In genomic region chr9:20135119-20135697, GRCh38 we compare ENCODE assay signal across 25 cellular contexts.
"Had no signal": no experiment of that assay in that cellular context is flagged by ENCODE, and none has a peak within 500 bp of the region (broad histone marks: within the 10 kb centered on the region; RNA-seq: fewer than 3 reads in every experiment).

No MANE protein-coding gene starts in this region.

- DNase-seq: activated CD4-positive, alpha-beta T cell treated with anti-CD3 and anti-CD28 coated beads for 1 hour; activated CD4-positive, alpha-beta T cell treated with anti-CD3 and anti-CD28 coated beads, Interleukin-2, amount 50 U/mL, for 1 hour; activated CD8-positive, alpha-beta T cell treated with anti-CD3 and anti-CD28 coated beads, Interleukin-2, amount 10 ng/mL, durations not matched to agents 7 days and 5 days; activated gamma-delta T cell treated with Interleukin-2 at 50 U/mL for 16 hours; anterior cingulate cortex; dermis blood vessel endothelial cell; effector CD8-positive, alpha-beta T cell; gastrocnemius medialis; left colon; mesendoderm; mucosa of descending colon; nephron progenitor cell; right cardiac atrium; stimulated activated CD4-positive, alpha-beta T cell treated with anti-CD3 and anti-CD28 coated beads, Interleukin-12 subunit alpha, Interleukin-12 subunit beta, amount 100 ng/mL, for 4 hours; stimulated activated CD4-positive, alpha-beta T cell treated with anti-CD3 and anti-CD28 coated beads, Interleukin-4, amount 100 ng/mL, for 4 hours; substantia nigra; T-helper 17 cell; tibial artery; WERI-Rb-1 had no signal

- H3K27ac ChIP-seq: esophagus muscularis mucosa, gastrocnemius medialis, parathyroid adenoma, tibial artery, WERI-Rb-1 had no signal

- H3K36me3 ChIP-seq: esophagus muscularis mucosa, gastrocnemius medialis, tibial artery, WERI-Rb-1 had no signal

- H3K4me1 Mint-ChIP-seq: T-helper 17 cell had no signal

- H3K27me3 ChIP-seq: esophagus muscularis mucosa, gastrocnemius medialis, tibial artery had no signal

- H3K36me3 Mint-ChIP-seq: brain had no signal

- H3K4me3 ChIP-seq: esophagus muscularis mucosa, gastrocnemius medialis, mucosa of descending colon, tibial artery had no signal

- H3K4me1 ChIP-seq: esophagus muscularis mucosa, gastrocnemius medialis, parathyroid adenoma, tibial artery had no signal

- H3K27ac Mint-ChIP-seq: activated CD8-positive, alpha-beta T cell treated with anti-CD3 and anti-CD28 coated beads, Interleukin-2, amount 10 ng/mL, durations not matched to agents 7 days and 5 days; activated naive CD4-positive, alpha-beta T cell treated with anti-CD3 and anti-CD28 coated beads, Interleukin-2, amount 50 U/mL, for 24 hours; activated T-helper 1 cell treated with anti-CD3 and anti-CD28 coated beads, Interleukin-12 subunit alpha, Interleukin-12 subunit beta, Interleukin-2, Interleukin-4 antibody, amounts not matched to agents 30 ng/mL and 10 ng/mL and 1 ng/mL, durations not matched to agents 14 hours and 24 hours and 36 hours; brain; nephron progenitor cell; stimulated activated naive CD8-positive, alpha-beta T cell treated with anti-CD3 and anti-CD28 coated beads, Interleukin-15, Interleukin-2, amounts not matched to agents 100 ng/mL and 50 ng/mL, for 24 hours; T-helper 17 cell had no signal

- H3K9me3 Mint-ChIP-seq: activated naive CD4-positive, alpha-beta T cell treated with anti-CD3 and anti-CD28 coated beads, Interleukin-2, amount 50 U/mL, for 24 hours; activated T-helper 1 cell treated with anti-CD3 and anti-CD28 coated beads, Interleukin-12 subunit alpha, Interleukin-12 subunit beta, Interleukin-2, Interleukin-4 antibody, amounts not matched to agents 30 ng/mL and 10 ng/mL and 1 ng/mL, durations not matched to agents 14 hours and 24 hours and 36 hours; brain; stimulated activated naive CD8-positive, alpha-beta T cell treated with anti-CD3 and anti-CD28 coated beads, Interleukin-15, Interleukin-2, amounts not matched to agents 100 ng/mL and 50 ng/mL, for 24 hours had no signal

- ATAC-seq: activated CD8-positive, alpha-beta T cell treated with anti-CD3 and anti-CD28 coated beads, Interleukin-2, amount 10 ng/mL, durations not matched to agents 7 days and 5 days; gastrocnemius medialis; left colon; mucosa of descending colon; right cardiac atrium; T-helper 17 cell had no signal

- H3K9me3 ChIP-seq: esophagus muscularis mucosa, gastrocnemius medialis, mucosa of descending colon, tibial artery had no signal

- H3K4me3 Mint-ChIP-seq: activated CD8-positive, alpha-beta T cell treated with anti-CD3 and anti-CD28 coated beads, Interleukin-2, amount 10 ng/mL, durations not matched to agents 7 days and 5 days; activated naive CD4-positive, alpha-beta T cell treated with anti-CD3 and anti-CD28 coated beads, Interleukin-2, amount 50 U/mL, for 24 hours; activated T-helper 1 cell treated with anti-CD3 and anti-CD28 coated beads, Interleukin-12 subunit alpha, Interleukin-12 subunit beta, Interleukin-2, Interleukin-4 antibody, amounts not matched to agents 30 ng/mL and 10 ng/mL and 1 ng/mL, durations not matched to agents 14 hours and 24 hours and 36 hours; brain; nephron progenitor cell; stimulated activated naive CD8-positive, alpha-beta T cell treated with anti-CD3 and anti-CD28 coated beads, Interleukin-15, Interleukin-2, amounts not matched to agents 100 ng/mL and 50 ng/mL, for 24 hours; T-helper 17 cell had no signal
